ENCODE assay signal across 17 cellular contexts in genomic region chr16:63530208-63530607, GRCh38.
DNase-seq lines count a peak whose midpoint lies in the region; ATAC-seq, FAIRE-seq and TF ChIP-seq lines count a peak whose summit lies in the region.
"Had no signal": no experiment of that assay in that cellular context is flagged by ENCODE, and none has a peak within 500 bp of the region (broad histone marks: within the 10 kb centered on the region; RNA-seq: fewer than 3 reads in every experiment).

No MANE protein-coding gene starts in this region.

- DNase-seq in EL: peak; percentile 0
- peak; percentile 1 for DNase-seq in NCI-H69 (lab: John Stamatoyannopoulos, UW)
- DNase-seq in dorsolateral prefrontal cortex: peak in 1 of 10 donors; percentile 22
- peak; percentile 2 for DNase-seq in midbrain (lab: John Stamatoyannopoulos, UW)
- no peak for DNase-seq in frontal cortex (ENCODE audit: low spot score in 2 of 2)
- DNase-seq: activated CD4-positive, alpha-beta T cell treated with anti-CD3 and anti-CD28 coated beads for 4 hours; dermis blood vessel endothelial cell; left cardiac atrium; NCI-H2029; NCI-H526 treated with DMSO at 0.1 percent for 48 hours; stimulated activated CD4-positive, alpha-beta T cell treated with anti-CD3 and anti-CD28 coated beads, Interleukin-4, amount 100 ng/mL, for 1 hour; testis had no signal

- no peak overlapping the region for H3K27ac ChIP-seq in dorsolateral prefrontal cortex
- H3K27ac ChIP-seq: ascending aorta, esophagus muscularis mucosa, testis had no signal

- peak in 30 of 56 donors; percentile 10 to 47 (median 27) for TF ChIP-seq CTCF in dorsolateral prefrontal cortex (IDR thresholded peaks at IDR 0.05 in 54 of 56, conservative IDR thresholded peaks at IDR 0.05 in 2 of 56; ENCODE audit: low read depth in 1 of 56, partially characterized antibody in 56 of 56)

- H3K4me3 ChIP-seq in dorsolateral prefrontal cortex: no peak overlapping the region
- H3K4me3 ChIP-seq: ascending aorta, esophagus muscularis mucosa, testis had no signal

- no peaks in the 10 kb centered on the region for H3K27me3 ChIP-seq in dorsolateral prefrontal cortex
- H3K27me3 ChIP-seq: ascending aorta, esophagus muscularis mucosa, testis had no signal

- FAIRE-seq in frontal cortex (lab: Jason Lieb, UNC): no peak
- FAIRE-seq: HepG2 had no signal

- intact Hi-C loops in dorsolateral prefrontal cortex (cut with DNase I): no loop called here

- no peak for ATAC-seq in GM21515 (IDR thresholded peaks at IDR 0.05; ENCODE audit: unreplicated experiment)
- ATAC-seq in GM21447 (IDR thresholded peaks at IDR 0.05; ENCODE audit: unreplicated experiment): no peak
- ATAC-seq: HepG2 had no signal

Comparison
In these comparisons a context has a peak if more than half of its experiments do, and no peak if none do; other contexts are left out.
1. DNase-seq: peak in EL (single experiment), NCI-H69 (single experiment) and midbrain (single experiment); none in frontal cortex (0 of 2).